In the genomic region with DNA sequence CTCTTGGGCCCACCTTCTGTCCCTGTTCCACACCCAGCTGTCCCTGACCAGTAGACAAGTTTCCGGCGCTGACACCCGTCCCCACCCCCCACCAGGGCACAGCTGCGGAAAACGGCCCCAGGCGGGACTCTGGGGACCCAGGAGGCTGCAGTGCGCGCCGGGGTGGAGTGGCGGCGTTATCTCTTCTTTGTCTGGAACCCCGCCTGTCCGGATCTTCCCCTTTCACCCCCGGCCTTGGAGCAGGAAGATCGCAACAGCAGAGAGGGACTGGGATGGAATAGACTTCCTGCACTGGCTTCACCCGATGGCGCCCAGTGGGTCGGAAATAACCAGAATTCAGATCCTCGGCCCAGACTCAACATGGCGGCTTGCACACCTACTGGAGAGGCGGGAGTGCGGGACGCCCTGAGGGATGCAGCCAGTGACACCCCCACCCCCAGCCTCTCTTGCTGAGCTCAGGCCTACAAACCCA, we compare ENCODE assay signal across 15 cellular contexts. TPM values are rescaled to one million over a fixed set of nuclear protein-coding genes. Genes with fewer than 3 reads are reported as not detected.
A peak's percentile ranks its signal among the peaks of the same experiment; 100 is the strongest.
DNase-seq lines count a peak whose midpoint lies in the region; ATAC-seq and TF ChIP-seq lines count a peak whose summit lies in the region.
"Had no signal": no experiment of that assay in that cellular context is flagged by ENCODE, and none has a peak within 500 bp of the region (broad histone marks: within the 10 kb centered on the region; RNA-seq: fewer than 3 reads in every experiment).

No MANE protein-coding gene starts in this region.

- ATAC-seq in HG03196 (IDR thresholded peaks at IDR 0.05; ENCODE audit: unreplicated experiment): no peak
- ATAC-seq: left ventricle myocardium superior, Right ventricle myocardium inferior had no signal

- H3K27me3 ChIP-seq in BLaER1 (peaks cover 99% of the 10 kb centered on the region), OCI-LY3 (ENCODE audit: low read depth, low read length) (no peaks in the 10 kb centered on the region), esophagus squamous epithelium (peaks cover 51 to 100% (median 79%) of the 10 kb centered on the region in 4 donors)

- H2AFZ ChIP-seq in OCI-LY3 (ENCODE audit: low read depth, low read length): peak overlapping the region; percentile 28; the same call in 1 of the 2 replicates

- H3K79me2 ChIP-seq in OCI-LY3 (ENCODE audit: low read length): peaks cover 99% of the 10 kb centered on the region

- H3K27ac ChIP-seq in BLaER1 (peak overlapping the region; percentile 98), OCI-LY3 (ENCODE audit: low read length) (peak overlapping the region; percentile 77), esophagus squamous epithelium (no peak overlapping the region)

- no peak for TF ChIP-seq POLR2A in esophagus squamous epithelium (IDR thresholded peaks at IDR 0.05)

- H3K4me3 ChIP-seq in BLaER1 (peak overlapping the region; percentile 88), OCI-LY3 (ENCODE audit: low read length) (peak overlapping the region; percentile 94), iPS-18c (ENCODE audit: insufficient read depth, low read depth, low read length) (peak overlapping the region; percentile 56), esophagus squamous epithelium (no peak overlapping the region)
- H3K4me3 ChIP-seq: thoracic aorta had no signal

- DNase-seq in NCI-H524 treated with DMSO at 0.1 percent for 48 hours (lab: John Stamatoyannopoulos, UW) (no peak), AG20443 (ENCODE audit: low spot score) (no peak), esophagus squamous epithelium (lab: John Stamatoyannopoulos, UW) (no peak)
- DNase-seq: activated effector memory CD4-positive, alpha-beta T cell treated with Interleukin-2 at 50 U/mL for 16 hours; cerebellar nuclear complex; left ventricle myocardium superior; NCI-H446 treated with DMSO at 0.1 percent for 48 hours had no signal

- H3K4me2 ChIP-seq in BLaER1 (peak overlapping the region; percentile 88), OCI-LY3 (ENCODE audit: low read length) (peak overlapping the region; percentile 100)

- H3K4me1 ChIP-seq in BLaER1: peaks cover 34% of the 10 kb centered on the region
- H3K4me1 ChIP-seq in OCI-LY3 (ENCODE audit: low read length): peaks cover 50% of the 10 kb centered on the region
- peaks cover 39 to 63% (median 46%) of the 10 kb centered on the region in 3 donors for H3K4me1 ChIP-seq in esophagus squamous epithelium

- H4K20me1 ChIP-seq in BLaER1 (peaks cover 90% of the 10 kb centered on the region), OCI-LY3 (ENCODE audit: insufficient read depth, low read length) (peaks cover 3% of the 10 kb centered on the region)

- H3K9me3 ChIP-seq in BLaER1 (peaks cover 2% of the 10 kb centered on the region; the same call in 1 of the 2 replicates), OCI-LY3 (ENCODE audit: insufficient read depth, low read length) (no peaks in the 10 kb centered on the region), iPS-18c (ENCODE audit: control insufficient read depth, insufficient read depth, low read length) (no peaks in the 10 kb centered on the region), esophagus squamous epithelium (peaks cover 0 to 8% (median 0%) of the 10 kb centered on the region in 3 donors)
- H3K9me3 ChIP-seq: thoracic aorta had no signal

- intact Hi-C loops in esophagus squamous epithelium (cut with DNase I): no loop called here

- H3K36me3 ChIP-seq in BLaER1: peaks cover 28% of the 10 kb centered on the region
- peaks cover 25% of the 10 kb centered on the region for H3K36me3 ChIP-seq in OCI-LY3 (replicated peaks; ENCODE audit: low read depth, low read length)
- no peaks in the 10 kb centered on the region for H3K36me3 ChIP-seq in esophagus squamous epithelium
- H3K36me3 ChIP-seq: thoracic aorta had no signal

- WGBS in esophagus squamous epithelium, 2 donors: 3% methylated on average over 5 to 15 of the region's 23 CpGs

- 0 out of 3 replicates have a peak, but pooled peaks have one; percentile 40 for TF ChIP-seq CTCF in GM12872 (IDR thresholded peaks at IDR 0.05; ENCODE audit: insufficient read depth, low read depth, low read length)
- TF ChIP-seq CTCF in OCI-LY3 (IDR thresholded peaks at IDR 0.05; ENCODE audit: low read depth, low read length): peak; percentile 28
- no peak for TF ChIP-seq CTCF in esophagus squamous epithelium (IDR thresholded peaks at IDR 0.05)

- H3K9ac ChIP-seq in BLaER1: peak overlapping the region; percentile 96
- H3K9ac ChIP-seq in OCI-LY3 (ENCODE audit: low read length): peak overlapping the region; percentile 85

RNA-seq across cellular contexts. Expression of a gene that starts 4.7 kb away (rescaled TPM):
- total RNA-seq in esophagus squamous epithelium: under 1 TPM in 2 of 4 donors, not detected in 2; under 0.01 to 0.29 TPM
- total RNA-seq: left ventricle myocardium superior, M059J, Right ventricle myocardium inferior had no signal

Comparison
In these comparisons a context has a peak if more than half of its experiments do, and no peak if none do; other contexts are left out.
1. H3K27ac ChIP-seq: peak in BLaER1 (single experiment) and OCI-LY3 (single experiment); none in esophagus squamous epithelium (0 of 4).
2. H3K4me3 ChIP-seq: peak in BLaER1 (single experiment), OCI-LY3 (single experiment) and iPS-18c (single experiment); none in esophagus squamous epithelium (0 of 4).
3. CTCF ChIP-seq: peak in GM12872 (single experiment) and OCI-LY3 (single experiment); none in esophagus squamous epithelium (0 of 6).